In genomic region chr2:36507408-36507812, GRCh38 we compare ENCODE assay signal across 8 cellular contexts.
A peak's percentile ranks its signal among the peaks of the same experiment; 100 is the strongest.
DNase-seq lines count a peak whose midpoint lies in the region; ATAC-seq and TF ChIP-seq lines count a peak whose summit lies in the region.

No MANE protein-coding gene starts in this region.

- H4K91ac ChIP-seq in H9 (ENCODE audit: insufficient read length, low read depth, low read length): no peak overlapping the region

- POLR2A ChIA-PET in GM10248 (lab: Yijun Ruan, JAX): no interaction called here

- H3K36me3 Mint-ChIP-seq in H9 (ENCODE audit: insufficient read depth in 1 of 3, low read depth in 3 of 3) (peaks cover 9 to 35% (median 21%) of the 10 kb centered on the region in 3 experiments; a peak in 6 of 7 replicates), memory B cell (no peaks in the 10 kb centered on the region)

- H3K36me3 ChIP-seq in Karpas-422 (ENCODE audit: insufficient read depth, low read length): no peaks in the 10 kb centered on the region

- peak; percentile 94 for TF ChIP-seq CTCF in 22Rv1 (IDR thresholded peaks at IDR 0.05)
- peak; percentile 85 for TF ChIP-seq CTCF in GM10248 (IDR thresholded peaks at IDR 0.05; ENCODE audit: control extremely low read depth, extremely low read depth, low read depth, missing control alignments)
- TF ChIP-seq CTCF in H9 (conservative IDR thresholded peaks at IDR 0.05): peak; percentile 94

- H3K9ac ChIP-seq in H9 (ENCODE audit: extremely low read depth, insufficient read length, low read length) (no peak overlapping the region), Karpas-422 (ENCODE audit: low read length) (no peak overlapping the region)

- H3K4me3 Mint-ChIP-seq in H9 (no peak overlapping the region), memory B cell (no peak overlapping the region)

- peaks cover 3% of the 10 kb centered on the region; the same call in 1 of the 2 replicates for H3K4me1 ChIP-seq in H9 (ENCODE audit: insufficient read depth, low read length)
- no peaks in the 10 kb centered on the region for H3K4me1 ChIP-seq in Karpas-422 (ENCODE audit: low read length)

- no peak overlapping the region for H3K14ac ChIP-seq in H9 (ENCODE audit: insufficient read depth, low read length)

- H3K27me3 ChIP-seq in H9 (ENCODE audit: insufficient read depth, low read length) (no peaks in the 10 kb centered on the region), Karpas-422 (ENCODE audit: low read length) (no peaks in the 10 kb centered on the region)

- H3K9me2 ChIP-seq in Karpas-422 (replicated peaks; ENCODE audit: insufficient read depth, low read length): no peaks in the 10 kb centered on the region

- H3K9me3 ChIP-seq in H9 (ENCODE audit: control insufficient read depth, low read depth, low read length) (no peaks in the 10 kb centered on the region), Karpas-422 (ENCODE audit: low read length) (no peaks in the 10 kb centered on the region)

- H3T11ph ChIP-seq in H9 (ENCODE audit: low read length): no peak overlapping the region

- no peak overlapping the region for H3K4ac ChIP-seq in H9 (ENCODE audit: low read depth, low read length)

- H4K20me1 ChIP-seq in H9 (ENCODE audit: control insufficient read depth, insufficient read depth, insufficient read length) (no peaks in the 10 kb centered on the region), Karpas-422 (ENCODE audit: insufficient read depth, low read depth, low read length) (no peaks in the 10 kb centered on the region)

- no peaks in the 10 kb centered on the region for H3K79me1 ChIP-seq in H9 (ENCODE audit: insufficient read depth, low read depth, low read length, poor library complexity, severe bottlenecking)

- CTCF ChIA-PET in GM10248 (lab: Yijun Ruan, JAX): interaction anchor here (0.6 to 2.0 kb wide), 21 partner anchors 9 to 600 kb away, joined by 3 to 14 read pairs (median 4); no protein-coding TSS in a partner anchor

- peak; percentile 34 for ATAC-seq in memory B cell (ENCODE audit: low read depth)

- H3K4me2 ChIP-seq in H9 (ENCODE audit: insufficient read depth, insufficient read length, low read length): no peak overlapping the region
- no peak overlapping the region for H3K4me2 ChIP-seq in Karpas-422 (ENCODE audit: low read depth, low read length, poor library complexity, severe bottlenecking)

- H3K27ac Mint-ChIP-seq in H9 (no peak overlapping the region), memory B cell (no peak overlapping the region)

- H3K9me3 Mint-ChIP-seq in H9: no peaks in the 10 kb centered on the region
- no peaks in the 10 kb centered on the region for H3K9me3 Mint-ChIP-seq in memory B cell

- H4K8ac ChIP-seq in H9 (replicated peaks; ENCODE audit: insufficient read length, low read depth, low read length): no peak overlapping the region

- no peak overlapping the region for H4K5ac ChIP-seq in H9 (ENCODE audit: insufficient read length, low read depth, low read length)

- H3K23ac ChIP-seq in H9 (ENCODE audit: insufficient read length, low read depth, low read length): no peak overlapping the region

- H2BK12ac ChIP-seq in H9 (ENCODE audit: insufficient read length, low read depth, low read length): no peak overlapping the region

- no peaks in the 10 kb centered on the region for H3K23me2 ChIP-seq in H9 (ENCODE audit: insufficient read length, low read depth, low read length, poor library complexity, severe bottlenecking)

- no peak overlapping the region for H2BK15ac ChIP-seq in H9 (ENCODE audit: low read depth, low read length)

- no peaks in the 10 kb centered on the region for H3K27me3 Mint-ChIP-seq in H9 (ENCODE audit: low read depth)
- H3K27me3 Mint-ChIP-seq in memory B cell: no peaks in the 10 kb centered on the region

- H3K79me2 ChIP-seq in H9 (ENCODE audit: insufficient read depth, low read length) (no peaks in the 10 kb centered on the region), Karpas-422 (ENCODE audit: low read length) (no peaks in the 10 kb centered on the region)

- H3K4me3 ChIP-seq in Karpas-422 (ENCODE audit: low read length): no peak overlapping the region

- no peak overlapping the region for H2BK120ac ChIP-seq in H9 (ENCODE audit: low read depth, low read length, poor library complexity, severe bottlenecking)

- no peak overlapping the region for H2BK5ac ChIP-seq in H9 (ENCODE audit: insufficient read length, low read length)

- H2BK20ac ChIP-seq in H9 (ENCODE audit: low read depth, low read length, poor library complexity, severe bottlenecking): no peak overlapping the region

- no peak overlapping the region for H3K27ac ChIP-seq in 22Rv1
- H3K27ac ChIP-seq in H9 (ENCODE audit: insufficient read length, low read depth, low read length): no peak overlapping the region
- H3K27ac ChIP-seq in Karpas-422 (ENCODE audit: low read length): no peak overlapping the region

- H3K18ac ChIP-seq in H9 (ENCODE audit: insufficient read length, low read depth, low read length): no peak overlapping the region

- H2AFZ ChIP-seq in H9 (ENCODE audit: low read length): no peak overlapping the region
- no peak overlapping the region for H2AFZ ChIP-seq in Karpas-422 (ENCODE audit: low read length)

- peaks cover 17 to 18% of the 10 kb centered on the region in 2 experiments for H3K4me1 Mint-ChIP-seq in H9
- H3K4me1 Mint-ChIP-seq in memory B cell: no peaks in the 10 kb centered on the region

- H2AK5ac ChIP-seq in H9 (ENCODE audit: insufficient read length, low read length): no peak overlapping the region

- peak; percentile 58 for DNase-seq in GM10248 (ENCODE audit: extremely low spot score)
- DNase-seq in H9: peak; percentile 75
- DNase-seq in Karpas-422: peak; percentile 74
- DNase-seq in SKM-1 treated with dmso at 0.1 percent for 144 hours (lab: John Stamatoyannopoulos, UW; ENCODE audit: unreplicated experiment): peak; percentile 2
- DNase-seq in ecto neural progenitor cell (ENCODE audit: low spot score): peak; percentile 55
- DNase-seq in memory B cell (ENCODE audit: low spot score in 2 of 2): no peak
- DNase-seq in superior temporal gyrus (ENCODE audit: extremely low spot score): peak; percentile 84

- no peak overlapping the region for H3K56ac ChIP-seq in H9 (ENCODE audit: insufficient read length, low read depth, low read length)

Comparison
In these comparisons a context has a peak if more than half of its experiments do, and no peak if none do; other contexts are left out.
1. DNase-seq: peak in GM10248 (single experiment), H9 (single experiment), Karpas-422 (single experiment), SKM-1 treated with dmso at 0.1 percent for 144 hours (single experiment), ecto neural progenitor cell (single experiment) and superior temporal gyrus (single experiment); none in memory B cell (0 of 2).
2. Peak in every context shown above with its lines, with median percentiles within 50 percentile points of each other: CTCF ChIP-seq.